1 cellular context compared by ENCODE assay signal in genomic region chr11:747176-748006, GRCh38.
TF ChIP-seq lines count a peak whose summit lies in the region.

TSS of gene TALDO1 (plus strand) at chr11:747464. CDS start at chr11:747482, 18 bp downstream.

TF ChIP-seq in K562, 482 proteins besides CTCF, POLR2A, EP300 and RAD21 (continued from another document and continues in another):
- TF ChIP-seq, protein P1, sequence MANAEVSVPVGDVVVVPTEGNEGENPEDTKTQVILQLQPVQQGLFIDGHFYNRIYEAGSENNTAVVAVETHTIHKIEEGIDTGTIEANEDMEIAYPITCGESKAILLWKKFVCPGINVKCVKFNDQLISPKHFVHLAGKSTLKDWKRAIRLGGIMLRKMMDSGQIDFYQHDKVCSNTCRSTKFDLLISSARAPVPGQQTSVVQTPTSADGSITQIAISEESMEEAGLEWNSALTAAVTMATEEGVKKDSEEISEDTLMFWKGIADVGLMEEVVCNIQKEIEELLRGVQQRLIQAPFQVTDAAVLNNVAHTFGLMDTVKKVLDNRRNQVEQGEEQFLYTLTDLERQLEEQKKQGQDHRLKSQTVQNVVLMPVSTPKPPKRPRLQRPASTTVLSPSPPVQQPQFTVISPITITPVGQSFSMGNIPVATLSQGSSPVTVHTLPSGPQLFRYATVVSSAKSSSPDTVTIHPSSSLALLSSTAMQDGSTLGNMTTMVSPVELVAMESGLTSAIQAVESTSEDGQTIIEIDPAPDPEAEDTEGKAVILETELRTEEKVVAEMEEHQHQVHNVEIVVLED (CRISPR knock-in tag; IDR thresholded peaks at IDR 0.05): peak; percentile 41
- TF ChIP-seq YBX1 (IDR thresholded peaks at IDR 0.05): no peak
- TF ChIP-seq CEBPB (tag; IDR thresholded peaks at IDR 0.05): no peak
- no peak for TF ChIP-seq FOXA1 (IDR thresholded peaks at IDR 0.05; ENCODE audit: borderline replicate concordance)
- TF ChIP-seq, protein P2, sequence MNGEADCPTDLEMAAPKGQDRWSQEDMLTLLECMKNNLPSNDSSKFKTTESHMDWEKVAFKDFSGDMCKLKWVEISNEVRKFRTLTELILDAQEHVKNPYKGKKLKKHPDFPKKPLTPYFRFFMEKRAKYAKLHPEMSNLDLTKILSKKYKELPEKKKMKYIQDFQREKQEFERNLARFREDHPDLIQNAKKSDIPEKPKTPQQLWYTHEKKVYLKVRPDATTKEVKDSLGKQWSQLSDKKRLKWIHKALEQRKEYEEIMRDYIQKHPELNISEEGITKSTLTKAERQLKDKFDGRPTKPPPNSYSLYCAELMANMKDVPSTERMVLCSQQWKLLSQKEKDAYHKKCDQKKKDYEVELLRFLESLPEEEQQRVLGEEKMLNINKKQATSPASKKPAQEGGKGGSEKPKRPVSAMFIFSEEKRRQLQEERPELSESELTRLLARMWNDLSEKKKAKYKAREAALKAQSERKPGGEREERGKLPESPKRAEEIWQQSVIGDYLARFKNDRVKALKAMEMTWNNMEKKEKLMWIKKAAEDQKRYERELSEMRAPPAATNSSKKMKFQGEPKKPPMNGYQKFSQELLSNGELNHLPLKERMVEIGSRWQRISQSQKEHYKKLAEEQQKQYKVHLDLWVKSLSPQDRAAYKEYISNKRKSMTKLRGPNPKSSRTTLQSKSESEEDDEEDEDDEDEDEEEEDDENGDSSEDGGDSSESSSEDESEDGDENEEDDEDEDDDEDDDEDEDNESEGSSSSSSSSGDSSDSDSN (IDR thresholded peaks at IDR 0.05; ENCODE audit: borderline replicate concordance in 1 of 2, low read depth in 2 of 2, low read length in 2 of 2): peak; percentile 76 to 80; a peak in 3 of 4 replicates
- TF ChIP-seq ZMIZ1 (IDR thresholded peaks at IDR 0.05; ENCODE audit: low read depth in 2 of 2, low read length in 2 of 2): 0 out of 4 replicates have a peak, but pooled peaks of 1 of the 2 experiments have one; percentile 49
- no peak for TF ChIP-seq ZNF583 (CRISPR knock-in tag; IDR thresholded peaks at IDR 0.05)
- TF ChIP-seq ELF4 (CRISPR knock-in tag; IDR thresholded peaks at IDR 0.05): no peak
- no peak for TF ChIP-seq XRCC4 (IDR thresholded peaks at IDR 0.05; ENCODE audit: extremely low read depth, insufficient read depth, insufficient read length)
- 0 out of 2 replicates have a peak, but pooled peaks have one; percentile 18 for TF ChIP-seq JUND (IDR thresholded peaks at IDR 0.05; ENCODE audit: borderline replicate concordance, low read depth, low read length)
- no peak for TF ChIP-seq JUND (tag; IDR thresholded peaks at IDR 0.05; ENCODE audit: borderline replicate concordance, low read depth, low read length)
- no peak for TF ChIP-seq PTRF (tag; IDR thresholded peaks at IDR 0.05)
- TF ChIP-seq CREB1 (IDR thresholded peaks at IDR 0.05): 0 out of 2 replicates have a peak, but pooled peaks have one; percentile 21
- TF ChIP-seq CREB1 (CRISPR knock-in tag; IDR thresholded peaks at IDR 0.05): no peak
- no peak for TF ChIP-seq ZBTB34 (CRISPR knock-in tag; IDR thresholded peaks at IDR 0.05)
- TF ChIP-seq ZNF24 (IDR thresholded peaks at IDR 0.05): no peak
- no peak for TF ChIP-seq TCF3 (CRISPR knock-in tag; IDR thresholded peaks at IDR 0.05)
- no peak for TF ChIP-seq ZNF23 (CRISPR knock-in tag; IDR thresholded peaks at IDR 0.05)
- no peak for TF ChIP-seq HLTF (IDR thresholded peaks at IDR 0.05)
- no peak for TF ChIP-seq ZFPM2 (CRISPR knock-in tag; IDR thresholded peaks at IDR 0.05)
- no peak for TF ChIP-seq NR1H2 (CRISPR knock-in tag; IDR thresholded peaks at IDR 0.05)
- TF ChIP-seq ARNT (IDR thresholded peaks at IDR 0.05): no peak
- TF ChIP-seq SRSF7 (optimal IDR thresholded peaks at IDR 0.05; ENCODE audit: low read depth, low read length): peak; percentile 43
- TF ChIP-seq POLR2AphosphoS5 (IDR thresholded peaks at IDR 0.05; ENCODE audit: control insufficient read depth, insufficient read depth, low read depth, low read length): peak; percentile 77; the same call in 1 of the 2 replicates
- TF ChIP-seq HNRNPLL (IDR thresholded peaks at IDR 0.05; ENCODE audit: low read depth, low read length, poor library complexity, severe bottlenecking): peak; percentile 76
- TF ChIP-seq PRPF4 (IDR thresholded peaks at IDR 0.05; ENCODE audit: insufficient read depth, low read depth, low read length, poor library complexity, severe bottlenecking): peak; percentile 52
- TF ChIP-seq ZBTB11 (CRISPR knock-in tag; IDR thresholded peaks at IDR 0.05): peak in 2 of 3 experiments; percentile 33 to 72; a peak in 2 of 6 replicates
- TF ChIP-seq MGA (IDR thresholded peaks at IDR 0.05): peak; percentile 81; the same call in 1 of the 2 replicates
- TF ChIP-seq RBFOX2 (IDR thresholded peaks at IDR 0.05; ENCODE audit: low read depth, low read length): peak; percentile 98
- no peak for TF ChIP-seq SMARCB1 (IDR thresholded peaks at IDR 0.05; ENCODE audit: insufficient read length, low read depth)
- TF ChIP-seq ATF1 (CRISPR knock-in tag; IDR thresholded peaks at IDR 0.05): no peak
- peak; percentile 47 for TF ChIP-seq ATF1 (tag; IDR thresholded peaks at IDR 0.05)
- TF ChIP-seq JUNB (CRISPR knock-in tag; conservative IDR thresholded peaks at IDR 0.05): no peak
- no peak for TF ChIP-seq NR4A1 (CRISPR knock-in tag; IDR thresholded peaks at IDR 0.05)
- TF ChIP-seq NR4A1 (tag; IDR thresholded peaks at IDR 0.05): no peak
- no peak for TF ChIP-seq ZNF717 (CRISPR knock-in tag; IDR thresholded peaks at IDR 0.05)
- 0 out of 2 replicates have a peak, but pooled peaks have one; percentile 25 for TF ChIP-seq ZNF282 (CRISPR knock-in tag; IDR thresholded peaks at IDR 0.05)
- no peak for TF ChIP-seq ETS2 (tag; IDR thresholded peaks at IDR 0.05; ENCODE audit: borderline replicate concordance, poor library complexity, severe bottlenecking)
